ENCODE assay signal across 28 cellular contexts in genomic region chr1:210244746-210245367, GRCh38. TPM values are rescaled to one million over a fixed set of nuclear protein-coding genes. Genes with fewer than 3 reads are reported as not detected.
DNase-seq lines count a peak whose midpoint lies in the region; ATAC-seq and TF ChIP-seq lines count a peak whose summit lies in the region.
"Had no signal": no experiment of that assay in that cellular context is flagged by ENCODE, and none has a peak within 500 bp of the region (broad histone marks: within the 10 kb centered on the region; RNA-seq: fewer than 3 reads in every experiment).

No MANE protein-coding gene starts in this region.

- H2AK5ac ChIP-seq in mesenchymal stem cell (ENCODE audit: low read length, severe bottlenecking) (no peak overlapping the region), mesendoderm (ENCODE audit: low read length) (no peak overlapping the region)

- in situ Hi-C loops in astrocyte of the spinal cord (cut with HindIII; ENCODE audit: low sequenced_read_pairs) = no loop called here

- H3K4ac ChIP-seq in mesenchymal stem cell (ENCODE audit: low read depth in 1 of 2, low read length in 2 of 2) (no peak overlapping the region), mesendoderm (ENCODE audit: low read depth, low read length) (no peak overlapping the region)

- H3K4me3 ChIP-seq in AG10803 (ENCODE audit: low read length) (no peak overlapping the region), astrocyte of the spinal cord (ENCODE audit: low read depth, low read length) (no peak overlapping the region), mesenchymal stem cell (ENCODE audit: insufficient read depth in 1 of 2, low read depth in 1 of 2, low read length in 2 of 2) (no peak overlapping the region), BE2C (ENCODE audit: low read depth, low read length) (no peak overlapping the region), mesendoderm (ENCODE audit: low read length) (no peak overlapping the region)
- H3K4me3 ChIP-seq: GM12878, GM23338, ovary, tibial artery had no signal

- H2BK15ac ChIP-seq in mesenchymal stem cell (ENCODE audit: low read depth, poor library complexity, severe bottlenecking) (no peak overlapping the region), mesendoderm (replicated peaks; ENCODE audit: low read depth) (no peak overlapping the region)

- H2BK12ac ChIP-seq in mesenchymal stem cell (ENCODE audit: low read length in 2 of 2) = no peak overlapping the region

- H2AFZ ChIP-seq in mesenchymal stem cell (ENCODE audit: low read depth, low read length) = no peak overlapping the region
- H2AFZ ChIP-seq: GM23338 had no signal

- WGBS in mesenchymal stem cell = 75% methylated on average over 6 of the region's 6 CpGs
- no CpG with 5 or more reads among the region's 6 CpGs for WGBS in mesendoderm (ENCODE audit: extremely low coverage, insufficient coverage, low lambda C conversion rate)

- no peak overlapping the region for H2BK5ac ChIP-seq in mesenchymal stem cell (ENCODE audit: low read depth, low read length, poor library complexity, severe bottlenecking)
- no peak overlapping the region for H2BK5ac ChIP-seq in mesendoderm (ENCODE audit: low read length)

- H3K23ac ChIP-seq in mesenchymal stem cell (ENCODE audit: low read length in 2 of 2) = no peak overlapping the region
- no peak overlapping the region for H3K23ac ChIP-seq in mesendoderm (ENCODE audit: low read length)

- TF ChIP-seq CTCF in AG10803 (conservative IDR thresholded peaks at IDR 0.05; ENCODE audit: low read length) (no peak), astrocyte of the spinal cord (IDR thresholded peaks at IDR 0.05; ENCODE audit: low read depth, low read length) (no peak), BE2C (IDR thresholded peaks at IDR 0.05; ENCODE audit: low read depth, low read length) (no peak)

- H3K79me2 ChIP-seq in mesendoderm (ENCODE audit: control insufficient read depth, insufficient read depth, low read length) = no peaks in the 10 kb centered on the region

- H3K79me1 ChIP-seq in mesenchymal stem cell (replicated peaks; ENCODE audit: low read length, poor library complexity, severe bottlenecking) (peaks cover 5% of the 10 kb centered on the region), mesendoderm (ENCODE audit: low read length) (no peaks in the 10 kb centered on the region)

- H3K27me3 ChIP-seq in mesenchymal stem cell (ENCODE audit: control insufficient read depth in 1 of 2, insufficient read depth in 1 of 2, low read length in 2 of 2) = peaks cover 0 to 30% of the 10 kb centered on the region in 2 experiments
- no peaks in the 10 kb centered on the region for H3K27me3 ChIP-seq in BE2C
- no peaks in the 10 kb centered on the region for H3K27me3 ChIP-seq in mesendoderm (ENCODE audit: insufficient read depth, low read length, poor library complexity)
- H3K27me3 ChIP-seq: ovary, tibial artery had no signal

- no peak overlapping the region for H3K14ac ChIP-seq in mesenchymal stem cell (ENCODE audit: low read length in 2 of 2)

- H2BK120ac ChIP-seq in mesenchymal stem cell (ENCODE audit: low read depth, low read length) (no peak overlapping the region), mesendoderm (ENCODE audit: low read depth, low read length) (no peak overlapping the region)

- H3K18ac ChIP-seq in mesenchymal stem cell (ENCODE audit: low read depth in 1 of 2, low read length in 2 of 2) (no peak overlapping the region), mesendoderm (ENCODE audit: low read length) (no peak overlapping the region)

- ATAC-seq in HG03045 (IDR thresholded peaks at IDR 0.05; ENCODE audit: unreplicated experiment) = no peak
- ATAC-seq: activated CD4-positive, CD25-positive, alpha-beta regulatory T cell treated with anti-CD3 and anti-CD28 coated beads, Interleukin-2, amount 50 U/mL, for 24 hours; GM12878; GM23338 had no signal

- H3K9ac ChIP-seq in mesenchymal stem cell (ENCODE audit: low read length) (no peak overlapping the region), mesendoderm (ENCODE audit: low read length) (no peak overlapping the region)

- DNase-seq in AG10803 (ENCODE audit: low read depth) = peak; percentile 79
- DNase-seq in HCEC 1CT = peak; percentile 7
- DNase-seq in astrocyte of the spinal cord (ENCODE audit: low read depth, low spot score) = peak; percentile 48
- no peak for DNase-seq in mesenchymal stem cell
- DNase-seq in HT-29 (ENCODE audit: low spot score) = no peak
- DNase-seq in BE2C = no peak
- DNase-seq in mesendoderm = no peak
- DNase-seq: activated CD4-positive, alpha-beta T cell treated with anti-CD3 and anti-CD28 coated beads, Interleukin-2, amount 50 U/mL, for 48 hours; activated CD8-positive, alpha-beta memory T cell treated with anti-CD3 and anti-CD28 coated beads, Interleukin-2, amount 50 U/mL, for 4 hours; activated naive CD4-positive, alpha-beta T cell treated with anti-CD3 and anti-CD28 coated beads for 36 hours; amygdala; cortex of kidney; DMS79 treated with DMSO at 0.1 percent for 48 hours; NCI-H1092 treated with DMSO at 0.1 percent for 48 hours; NCI-H187 treated with DMSO at 0.1 percent for 48 hours; NCI-H526 treated with DMSO at 0.1 percent for 48 hours; nephron progenitor cell; ovary; stimulated activated CD4-positive, alpha-beta T cell treated with anti-CD3 and anti-CD28 coated beads, Interleukin-2, amount 100 ng/mL, for 24 hours; T-helper 1 cell; tibial artery had no signal

- no peak overlapping the region for H4K91ac ChIP-seq in mesenchymal stem cell (ENCODE audit: low read length)

- H3K4me1 ChIP-seq in mesenchymal stem cell (ENCODE audit: control insufficient read depth, insufficient read depth, low read depth, low read length) = peaks cover 13% of the 10 kb centered on the region
- H3K4me1 ChIP-seq in BE2C = no peaks in the 10 kb centered on the region
- no peaks in the 10 kb centered on the region for H3K4me1 ChIP-seq in mesendoderm (ENCODE audit: control insufficient read depth, low read depth, low read length)

- H3K9me3 ChIP-seq in mesenchymal stem cell (ENCODE audit: control insufficient read depth, low read length) (no peaks in the 10 kb centered on the region), BE2C (no peaks in the 10 kb centered on the region)
- H3K9me3 ChIP-seq: ovary, tibial artery had no signal

- no peak overlapping the region for H3K56ac ChIP-seq in mesendoderm (ENCODE audit: low read length)

- H3K36me3 ChIP-seq in mesenchymal stem cell (ENCODE audit: control insufficient read depth in 1 of 2, insufficient read depth in 2 of 2, low read depth in 1 of 2, low read length in 2 of 2) (peaks cover 3 to 4% of the 10 kb centered on the region in 2 experiments), BE2C (no peaks in the 10 kb centered on the region), mesendoderm (ENCODE audit: control insufficient read depth, insufficient read depth, low read length) (no peaks in the 10 kb centered on the region)
- H3K36me3 ChIP-seq: ovary had no signal

- H3K4me2 ChIP-seq in mesenchymal stem cell (ENCODE audit: low read length, poor library complexity, severe bottlenecking) (no peak overlapping the region), mesendoderm (ENCODE audit: low read length) (no peak overlapping the region)
- H3K4me2 ChIP-seq: GM23338 had no signal

- H4K8ac ChIP-seq in mesenchymal stem cell (ENCODE audit: low read length) (no peak overlapping the region), mesendoderm (ENCODE audit: low read depth, low read length) (no peak overlapping the region)

- H3K27ac ChIP-seq in mesenchymal stem cell (ENCODE audit: low read length, poor library complexity, severe bottlenecking) (peak overlapping the region; percentile 28), mesendoderm (ENCODE audit: low read depth, low read length) (no peak overlapping the region)
- H3K27ac ChIP-seq: ovary, tibial artery had no signal

- no peak overlapping the region for H4K5ac ChIP-seq in mesendoderm (ENCODE audit: low read length)

RNA-seq across cellular contexts. Expression of gene SERTAD4, which starts 12.3 kb away (rescaled TPM):
- polyA plus RNA-seq in mesenchymal stem cell (2013, experiment 1 of 2) = 6.3 TPM
- polyA plus RNA-seq in mesenchymal stem cell (2013, experiment 2 of 2) = 5.7 TPM
- total RNA-seq in HT-29 (2014; rRNA removed; shearing (Covaris generic)) = 0.23 and 0.99 TPM in 2 replicates
- 4.8 TPM for polyA plus RNA-seq in BE2C (2012; ENCODE audit: insufficient read depth, insufficient read length, low read depth)
- polyA plus RNA-seq in mesendoderm (2013, experiment 1 of 2) = 24.6 TPM
- polyA plus RNA-seq in mesendoderm (2013, experiment 2 of 2) = 23.7 TPM
- total RNA-seq: activated naive CD4-positive, alpha-beta T cell treated with anti-CD3 and anti-CD28 coated beads for 36 hours; activated T-helper 1 cell treated with anti-CD3 and anti-CD28 coated beads, Interleukin-12 subunit alpha, Interleukin-12 subunit beta, Interleukin-2, Interleukin-4 antibody, amounts not matched to agents 30 ng/mL and 10 ng/mL and 1 ng/mL, durations not matched to agents 14 hours and 24 hours and 36 hours; GM12878 had no signal
- polyA plus RNA-seq: CD14-positive monocyte, GM12878, IgD-negative memory B cell had no signal

Comparison
In these comparisons a context has a peak if more than half of its experiments do, and no peak if none do; other contexts are left out.
1. DNase-seq: peak in AG10803 (single experiment), HCEC 1CT (single experiment) and astrocyte of the spinal cord (single experiment); none in mesenchymal stem cell (single experiment), HT-29 (single experiment), BE2C (single experiment) and mesendoderm (single experiment).